Comparison of ENCODE assay signal across 12 cellular contexts in the genomic region with DNA sequence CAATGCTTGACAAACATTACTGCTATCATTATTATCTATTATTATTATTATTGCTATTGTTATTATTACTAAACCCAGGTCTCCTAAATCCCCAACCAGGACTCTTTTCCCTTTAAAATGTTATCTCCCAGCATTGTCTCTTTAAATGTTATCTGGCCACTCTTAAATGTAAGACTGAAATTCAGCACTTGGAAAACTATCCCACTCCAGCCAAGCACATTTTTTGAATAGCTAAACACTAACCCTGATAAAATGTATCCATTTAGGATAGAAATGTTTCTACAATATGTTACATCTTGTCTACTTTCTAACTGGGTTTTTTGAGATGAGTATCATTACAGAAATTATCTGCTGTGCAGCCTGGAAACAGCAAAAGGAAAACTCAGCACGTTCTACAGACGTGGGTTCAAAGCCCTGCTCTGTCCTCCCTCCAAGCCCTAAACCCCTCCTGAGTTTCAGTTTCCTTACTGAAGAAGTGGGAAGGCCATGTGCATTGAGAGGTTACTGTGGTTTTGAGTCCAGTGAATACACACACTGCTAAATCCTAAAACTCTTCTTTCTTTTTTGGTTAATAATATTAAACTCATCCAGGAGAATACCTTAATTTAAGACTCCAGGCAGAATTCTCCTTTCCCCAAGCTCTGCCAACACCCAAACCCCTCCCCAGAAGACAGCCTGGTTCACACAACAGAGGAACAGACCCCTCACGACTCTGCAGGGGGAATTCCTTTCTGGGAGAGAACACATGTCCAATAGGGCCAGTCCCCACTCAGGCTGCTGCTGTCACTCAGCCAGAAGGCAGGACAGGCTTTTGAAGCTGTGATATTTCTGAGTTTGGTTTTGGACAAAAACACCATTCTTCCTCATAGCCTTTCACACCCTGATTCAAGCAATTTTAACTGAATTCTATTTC. TPM values are rescaled to one million over a fixed set of nuclear protein-coding genes. Genes with fewer than 3 reads are reported as not detected.
A peak's percentile ranks its signal among the peaks of the same experiment; 100 is the strongest.
DNase-seq lines count a peak whose midpoint lies in the region; ATAC-seq and TF ChIP-seq lines count a peak whose summit lies in the region.
"Had no signal": no experiment of that assay in that cellular context is flagged by ENCODE, and none has a peak within 500 bp of the region (broad histone marks: within the 10 kb centered on the region; RNA-seq: fewer than 3 reads in every experiment).

No MANE protein-coding gene starts in this region.

- peak overlapping the region; percentile 11 to 51 for H3K27ac Mint-ChIP-seq in natural killer cell
- H3K27ac Mint-ChIP-seq: activated naive CD4-positive, alpha-beta T cell treated with anti-CD3 and anti-CD28 coated beads, Interleukin-2, amount 10 ng/mL, durations not matched to agents 7 days and 5 days had no signal

- ATAC-seq in natural killer cell: no peak
- ATAC-seq in left lobe of liver: no peak
- no peak for ATAC-seq in HG03354 (IDR thresholded peaks at IDR 0.05; ENCODE audit: poor library complexity, severe bottlenecking, unreplicated experiment)
- ATAC-seq: effector memory CD8-positive, alpha-beta T cell had no signal

- H3K4me3 Mint-ChIP-seq in natural killer cell: no peak overlapping the region
- H3K4me3 Mint-ChIP-seq: activated naive CD4-positive, alpha-beta T cell treated with anti-CD3 and anti-CD28 coated beads, Interleukin-2, amount 10 ng/mL, durations not matched to agents 7 days and 5 days; CD4-positive, alpha-beta memory T cell; effector memory CD8-positive, alpha-beta T cell had no signal

- no peak overlapping the region for H3K4me3 ChIP-seq in WERI-Rb-1 (ENCODE audit: low read depth, low read length)

- H3K9me3 Mint-ChIP-seq in natural killer cell: no peaks in the 10 kb centered on the region
- H3K9me3 Mint-ChIP-seq: activated naive CD4-positive, alpha-beta T cell treated with anti-CD3 and anti-CD28 coated beads, Interleukin-2, amount 10 ng/mL, durations not matched to agents 7 days and 5 days; effector memory CD8-positive, alpha-beta T cell had no signal

- H3K27ac ChIP-seq in cingulate gyrus (ENCODE audit: low read depth, low read length) (peak overlapping the region; percentile 10), WERI-Rb-1 (no peak overlapping the region)

- H3K36me3 Mint-ChIP-seq in natural killer cell: no peaks in the 10 kb centered on the region
- H3K36me3 Mint-ChIP-seq: activated naive CD4-positive, alpha-beta T cell treated with anti-CD3 and anti-CD28 coated beads, Interleukin-2, amount 10 ng/mL, durations not matched to agents 7 days and 5 days had no signal

- TF ChIP-seq CTCF in natural killer cell (IDR thresholded peaks at IDR 0.05) (no peak), WERI-Rb-1 (IDR thresholded peaks at IDR 0.05; ENCODE audit: low read depth, low read length) (no peak)

- H3K4me1 Mint-ChIP-seq in natural killer cell: peaks cover 51 to 58% of the 10 kb centered on the region in 2 donors

- intact Hi-C loops in natural killer cell (cut with micrococcal nuclease): no loop called here

- DNase-seq in G401 (ENCODE audit: low spot score) (peak; percentile 45), LHCN-M2 (ENCODE audit: low read depth) (peak; percentile 66), natural killer cell (no peak), WERI-Rb-1 (no peak), left lobe of liver (ENCODE audit: low spot score) (no peak), Ammon's horn (ENCODE audit: low spot score) (no peak)
- DNase-seq: activated naive CD4-positive, alpha-beta T cell treated with anti-CD3 and anti-CD28 coated beads, Interleukin-2, amount 10 ng/mL, durations not matched to agents 7 days and 5 days; CD4-positive, alpha-beta memory T cell; effector memory CD8-positive, alpha-beta T cell; NCI-H524 treated with DMSO at 0.1 percent for 48 hours had no signal

- H3K27me3 Mint-ChIP-seq in natural killer cell (ENCODE audit: low read depth in 2 of 2): no peaks in the 10 kb centered on the region
- H3K27me3 Mint-ChIP-seq: CD4-positive, alpha-beta memory T cell; effector memory CD8-positive, alpha-beta T cell had no signal

- H3K27me3 ChIP-seq in WERI-Rb-1 (ENCODE audit: insufficient read depth, low read depth, severe bottlenecking): no peaks in the 10 kb centered on the region

- H3K36me3 ChIP-seq in WERI-Rb-1: no peaks in the 10 kb centered on the region

- no peaks in the 10 kb centered on the region for H3K9me3 ChIP-seq in WERI-Rb-1 (ENCODE audit: severe bottlenecking)

- in situ Hi-C loops in G401 (cut with HindIII; ENCODE audit: low sequenced_read_pairs): no loop called here

RNA-seq across cellular contexts. Expression of gene HIVEP3, which starts 41.9 kb away (rescaled TPM):
- not detected in 2 replicates for total RNA-seq in G401 (2014; rRNA removed; shearing (Covaris generic))
- total RNA-seq in LHCN-M2 (2014; rRNA removed) (1.5 and 2.1 TPM in 2 replicates), natural killer cell (10 to 100 TPM; 26.2 to 35.2 (median 29.8) TPM), left lobe of liver (2.6 TPM)
- 5.8 TPM for polyA plus RNA-seq in LHCN-M2 (2012)

Comparison
In these comparisons a context has a peak if more than half of its experiments do, and no peak if none do; other contexts are left out.
1. DNase-seq: peak in G401 (single experiment) and LHCN-M2 (single experiment); none in natural killer cell (single experiment), WERI-Rb-1 (single experiment), left lobe of liver (single experiment) and Ammon's horn (single experiment).